20 cellular contexts compared by ENCODE assay signal in the genomic region with DNA sequence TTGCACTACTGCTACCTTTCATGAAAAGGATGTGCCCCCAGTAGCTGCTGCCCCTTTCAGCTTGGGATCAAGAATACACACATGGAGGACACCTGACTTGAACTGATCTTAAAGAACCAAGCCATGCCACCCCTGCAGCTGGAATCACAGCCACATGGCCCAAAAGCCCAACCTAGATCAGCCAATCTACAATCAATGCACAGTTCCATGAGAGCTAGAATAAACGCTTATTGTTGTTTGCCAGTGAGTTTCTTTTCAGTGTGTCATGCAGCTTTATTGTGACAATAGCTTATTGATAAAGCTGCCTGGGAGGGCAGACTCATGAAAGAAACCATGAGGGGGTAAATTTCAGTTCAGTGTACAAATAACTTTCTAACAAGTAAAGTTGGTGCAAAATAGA.
"Had no signal": no experiment of that assay in that cellular context is flagged by ENCODE, and none has a peak within 500 bp of the region (broad histone marks: within the 10 kb centered on the region; RNA-seq: fewer than 3 reads in every experiment).

No MANE protein-coding gene starts in this region.

- H3K4me1 ChIP-seq: esophagus muscularis mucosa, gastrocnemius medialis, left ventricle myocardium inferior, right atrium auricular region, sigmoid colon, stomach, suprapubic skin, tibial artery, upper lobe of left lung, uterus had no signal

- H3K9me3 Mint-ChIP-seq: mesothelial cell of epicardium, nephron progenitor cell had no signal

- H3K27me3 Mint-ChIP-seq: effector memory CD8-positive, alpha-beta T cell had no signal

- ATAC-seq: effector memory CD8-positive, alpha-beta T cell; gastrocnemius medialis; left cardiac atrium had no signal

- H3K27ac Mint-ChIP-seq: effector memory CD8-positive, alpha-beta T cell; mesothelial cell of epicardium; naive B cell; nephron progenitor cell had no signal

- H3K36me3 Mint-ChIP-seq: mesothelial cell of epicardium, naive B cell had no signal

- H3K4me1 Mint-ChIP-seq: naive B cell, nephron progenitor cell had no signal

- H3K9me3 ChIP-seq: esophagus muscularis mucosa, gastrocnemius medialis, right atrium auricular region, sigmoid colon, stomach, suprapubic skin, tibial artery, upper lobe of left lung, uterus had no signal

- H3K27me3 ChIP-seq: esophagus muscularis mucosa, gastrocnemius medialis, right atrium auricular region, sigmoid colon, stomach, tibial artery, upper lobe of left lung, uterus had no signal

- H3K36me3 ChIP-seq: esophagus muscularis mucosa, gastrocnemius medialis, left ventricle myocardium inferior, right atrium auricular region, sigmoid colon, stomach, suprapubic skin, tibial artery, upper lobe of left lung, uterus had no signal

- H3K4me3 Mint-ChIP-seq: effector memory CD8-positive, alpha-beta T cell; mesothelial cell of epicardium; naive B cell; nephron progenitor cell had no signal

- H3K4me3 ChIP-seq: esophagus muscularis mucosa, gastrocnemius medialis, left ventricle myocardium inferior, right atrium auricular region, sigmoid colon, skin epidermis, stomach, suprapubic skin, tibial artery, upper lobe of left lung, uterus had no signal

- H3K27ac ChIP-seq: epithelial cell of prostate, esophagus muscularis mucosa, gastrocnemius medialis, left ventricle myocardium inferior, right atrium auricular region, sigmoid colon, skin epidermis, stomach, suprapubic skin, tibial artery, upper lobe of left lung, uterus had no signal

- DNase-seq: effector memory CD8-positive, alpha-beta T cell; gastrocnemius medialis; glutamatergic neuron; left cardiac atrium; left ventricle myocardium inferior; naive B cell; nephron progenitor cell; sigmoid colon; stimulated activated CD4-positive, alpha-beta T cell treated with anti-CD3 and anti-CD28 coated beads, Interleukin-12 subunit alpha, Interleukin-12 subunit beta, amount 100 ng/mL, for 4 hours; stimulated activated naive CD4-positive, alpha-beta T cell; stomach; tibial artery; upper lobe of left lung; uterus had no signal
